22 cellular contexts compared by ENCODE assay signal in the genomic region with DNA sequence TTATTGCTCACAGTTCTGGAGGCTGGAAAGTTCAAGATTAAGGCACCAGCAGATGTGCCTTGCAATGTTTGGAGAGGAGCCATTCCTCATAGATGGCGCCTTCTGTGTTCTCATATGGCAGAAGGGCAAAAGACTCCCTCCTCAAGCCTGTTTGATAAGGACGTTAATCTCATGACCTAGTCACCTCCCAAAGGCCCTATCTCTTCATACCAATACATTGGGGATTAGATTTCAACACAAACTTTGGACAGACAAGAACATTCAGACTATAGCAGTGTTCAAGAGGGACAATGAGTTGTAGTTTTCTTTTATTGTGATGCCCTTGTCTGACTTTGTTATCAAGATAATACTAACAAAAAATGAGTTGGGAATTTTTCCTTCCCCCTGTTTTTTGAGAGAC.
"Had no signal": no experiment of that assay in that cellular context is flagged by ENCODE, and none has a peak within 500 bp of the region (broad histone marks: within the 10 kb centered on the region; RNA-seq: fewer than 3 reads in every experiment).

No MANE protein-coding gene starts in this region.

- H3K9me3 ChIP-seq: SK-N-SH had no signal

- ATAC-seq: HepG2, Panc1, PC-3 had no signal

- H3K27ac ChIP-seq: KMS-11, RWPE1 had no signal

- DNase-seq: IMR-90, Kasumi-1, MV-4-11, NCI-H1048, NCI-H1105, NCI-H1417, NCI-H1436 treated with DMSO at 0.1 percent for 48 hours, NCI-H1694, NCI-H187 treated with DMSO at 0.1 percent for 48 hours, NCI-H2029 treated with DMSO at 0.1 percent for 48 hours, NCI-H2171 treated with DMSO at 0.1 percent for 48 hours, NCI-H524, NCI-H69, NCI-H774, PC-3, SHP77, SK-N-SH, SW 1271 had no signal
